37 cellular contexts compared by ENCODE assay signal in genomic region chr18:47550611-47551010, GRCh38.
"Had no signal": no experiment of that assay in that cellular context is flagged by ENCODE, and none has a peak within 500 bp of the region (broad histone marks: within the 10 kb centered on the region; RNA-seq: fewer than 3 reads in every experiment).

No MANE protein-coding gene starts in this region.

- H3K36me3 Mint-ChIP-seq: activated CD4-positive, alpha-beta memory T cell treated with anti-CD3 and anti-CD28 coated beads for 36 hours; activated naive CD4-positive, alpha-beta T cell treated with anti-CD3 and anti-CD28 coated beads, Interleukin-2, amount 50 U/mL, for 72 hours; activated naive CD8-positive, alpha-beta T cell treated with anti-CD3 and anti-CD28 coated beads for 36 hours; brain; T-cell had no signal

- H3K4me3 Mint-ChIP-seq: activated B cell treated with CpG ODN at 0.5 μM for 24 hours; activated CD4-positive, alpha-beta memory T cell treated with anti-CD3 and anti-CD28 coated beads for 36 hours; activated CD4-positive, alpha-beta T cell treated with anti-CD3 and anti-CD28 coated beads, Interleukin-2, amount 10 ng/mL, durations not matched to agents 24 days and 14 days; activated CD8-positive, alpha-beta T cell treated with anti-CD3 and anti-CD28 coated beads for 36 hours; activated naive CD4-positive, alpha-beta T cell treated with anti-CD3 and anti-CD28 coated beads for 36 hours; activated naive CD8-positive, alpha-beta T cell treated with anti-CD3 and anti-CD28 coated beads for 36 hours; activated T-cell treated with anti-CD3 and anti-CD28 coated beads, Interleukin-2, amount 50 U/mL, for 4 hours; activated T-cell treated with anti-CD3 and anti-CD28 coated beads, Interleukin-2, amount 50 U/mL, for 72 hours; activated T-helper 1 cell treated with anti-CD3 and anti-CD28 coated beads, Interleukin-12 subunit alpha, Interleukin-12 subunit beta, Interleukin-2, Interleukin-4 antibody, amounts not matched to agents 30 ng/mL and 10 ng/mL and 1 ng/mL, durations not matched to agents 14 hours and 24 hours and 36 hours; activated T-helper 17 cell treated with anti-CD3 and anti-CD28 coated beads, Interleukin-2, amount 50 U/mL, for 72 hours; brain; central memory CD8-positive, alpha-beta T cell; T-cell; T-helper 17 cell; T-helper 2 cell treated with Interferon-gamma antibody and Interleukin-4, amounts not matched to agents 5 μg/mL and 100 μg/mL, for 36 hours had no signal

- H3K9me3 ChIP-seq: adrenal gland had no signal

- H3K9me3 Mint-ChIP-seq: activated B cell treated with CpG ODN at 0.5 μM for 24 hours; activated CD4-positive, alpha-beta memory T cell treated with anti-CD3 and anti-CD28 coated beads for 36 hours; activated CD4-positive, alpha-beta T cell treated with anti-CD3 and anti-CD28 coated beads, Interleukin-2, amount 10 ng/mL, durations not matched to agents 24 days and 14 days; activated CD8-positive, alpha-beta T cell treated with anti-CD3 and anti-CD28 coated beads for 36 hours; activated naive CD4-positive, alpha-beta T cell treated with anti-CD3 and anti-CD28 coated beads for 36 hours; activated naive CD4-positive, alpha-beta T cell treated with anti-CD3 and anti-CD28 coated beads, Interleukin-2, amount 50 U/mL, for 72 hours; activated naive CD8-positive, alpha-beta T cell treated with anti-CD3 and anti-CD28 coated beads for 36 hours; activated T-cell treated with anti-CD3 and anti-CD28 coated beads, Interleukin-2, amount 50 U/mL, for 4 hours; activated T-cell treated with anti-CD3 and anti-CD28 coated beads, Interleukin-2, amount 50 U/mL, for 72 hours; activated T-helper 1 cell treated with anti-CD3 and anti-CD28 coated beads, Interleukin-12 subunit alpha, Interleukin-12 subunit beta, Interleukin-2, Interleukin-4 antibody, amounts not matched to agents 30 ng/mL and 10 ng/mL and 1 ng/mL, durations not matched to agents 14 hours and 24 hours and 36 hours; activated T-helper 17 cell treated with anti-CD3 and anti-CD28 coated beads, Interleukin-2, amount 50 U/mL, for 72 hours; brain; central memory CD8-positive, alpha-beta T cell; T-cell; T-helper 2 cell treated with Interferon-gamma antibody and Interleukin-4, amounts not matched to agents 5 μg/mL and 100 μg/mL, for 36 hours had no signal

- H3K36me3 ChIP-seq: adrenal gland, cardiac muscle cell had no signal

- H3K27ac ChIP-seq: adrenal gland, cardiac muscle cell, VCaP had no signal

- H3K27me3 Mint-ChIP-seq: activated CD4-positive, alpha-beta T cell treated with anti-CD3 and anti-CD28 coated beads, Interleukin-2, amount 10 ng/mL, durations not matched to agents 24 days and 14 days had no signal

- ATAC-seq: activated CD8-positive, alpha-beta T cell treated with anti-CD3 and anti-CD28 coated beads for 36 hours; activated naive CD4-positive, alpha-beta T cell treated with anti-CD3 and anti-CD28 coated beads, Interleukin-2, amount 50 U/mL, for 72 hours; activated T-cell treated with anti-CD3 and anti-CD28 coated beads, Interleukin-2, amount 50 U/mL, for 4 hours; activated T-cell treated with anti-CD3 and anti-CD28 coated beads, Interleukin-2, amount 50 U/mL, for 72 hours; activated T-helper 17 cell treated with anti-CD3 and anti-CD28 coated beads, Interleukin-2, amount 50 U/mL, for 72 hours; T-cell; T-helper 17 cell had no signal

- DNase-seq: activated B cell treated with CpG ODN at 0.5 μM for 24 hours; activated CD4-positive, alpha-beta memory T cell treated with anti-CD3 and anti-CD28 coated beads for 36 hours; activated CD4-positive, alpha-beta T cell treated with anti-CD3 and anti-CD28 coated beads for 4 hours; activated CD4-positive, alpha-beta T cell treated with anti-CD3 and anti-CD28 coated beads, Interleukin-2, amount 10 ng/mL, durations not matched to agents 24 days and 14 days; activated CD4-positive, alpha-beta T cell treated with anti-CD3 and anti-CD28 coated beads, Interleukin-2, amount 50 U/mL, for 1 hour; activated CD4-positive, alpha-beta T cell treated with anti-CD3 and anti-CD28 coated beads, Interleukin-2, amount 50 U/mL, for 4 hours; activated CD4-positive, CD25-positive, alpha-beta regulatory T cell treated with anti-CD3 and anti-CD28 coated beads, Interleukin-2, amount 50 U/mL, for 72 hours; activated CD8-positive, alpha-beta memory T cell treated with anti-CD3 and anti-CD28 coated beads, Interleukin-2, amount 50 U/mL, for 4 hours; activated CD8-positive, alpha-beta T cell treated with anti-CD3 and anti-CD28 coated beads for 36 hours; activated effector memory CD4-positive, alpha-beta T cell treated with anti-CD3 and anti-CD28 coated beads, Interleukin-2, amount 50 U/mL, for 16 hours; activated gamma-delta T cell treated with Interleukin-2 at 50 U/mL for 16 hours; activated naive CD4-positive, alpha-beta T cell; activated naive CD4-positive, alpha-beta T cell treated with anti-CD3 and anti-CD28 coated beads for 36 hours; activated naive CD4-positive, alpha-beta T cell treated with anti-CD3 and anti-CD28 coated beads, Interleukin-2, amount 50 U/mL, for 16 hours; activated naive CD8-positive, alpha-beta T cell treated with anti-CD3 and anti-CD28 coated beads for 36 hours; activated T-cell treated with anti-CD3 and anti-CD28 coated beads for 4 hours; activated T-cell treated with anti-CD3 and anti-CD28 coated beads, Interleukin-2, amount 50 U/mL, for 1 hour; activated T-cell treated with anti-CD3 and anti-CD28 coated beads, Interleukin-2, amount 50 U/mL, for 4 hours; activated T-cell treated with anti-CD3 and anti-CD28 coated beads, Interleukin-2, amount 50 U/mL, for 72 hours; adrenal gland; amniotic stem cell; aorta; caudate nucleus; cerebellar nuclear complex; T-cell; T-helper 17 cell; T-helper 9 cell had no signal

- H3K27me3 ChIP-seq: adrenal gland had no signal

- H3K4me1 ChIP-seq: adrenal gland had no signal

- FAIRE-seq: astrocyte, TTC549 had no signal

- H3K4me3 ChIP-seq: adrenal gland, cardiac muscle cell had no signal

- H3K27ac Mint-ChIP-seq: activated B cell treated with CpG ODN at 0.5 μM for 24 hours; activated CD4-positive, alpha-beta memory T cell treated with anti-CD3 and anti-CD28 coated beads for 36 hours; activated CD4-positive, alpha-beta T cell treated with anti-CD3 and anti-CD28 coated beads, Interleukin-2, amount 10 ng/mL, durations not matched to agents 24 days and 14 days; activated CD8-positive, alpha-beta T cell treated with anti-CD3 and anti-CD28 coated beads for 36 hours; activated naive CD4-positive, alpha-beta T cell treated with anti-CD3 and anti-CD28 coated beads for 36 hours; activated naive CD8-positive, alpha-beta T cell treated with anti-CD3 and anti-CD28 coated beads for 36 hours; activated T-cell treated with anti-CD3 and anti-CD28 coated beads, Interleukin-2, amount 50 U/mL, for 72 hours; activated T-helper 1 cell treated with anti-CD3 and anti-CD28 coated beads, Interleukin-12 subunit alpha, Interleukin-12 subunit beta, Interleukin-2, Interleukin-4 antibody, amounts not matched to agents 30 ng/mL and 10 ng/mL and 1 ng/mL, durations not matched to agents 14 hours and 24 hours and 36 hours; activated T-helper 17 cell treated with anti-CD3 and anti-CD28 coated beads, Interleukin-2, amount 50 U/mL, for 72 hours; T-cell; T-helper 17 cell; T-helper 2 cell treated with Interferon-gamma antibody and Interleukin-4, amounts not matched to agents 5 μg/mL and 100 μg/mL, for 36 hours had no signal

- H3K4me1 Mint-ChIP-seq: activated B cell treated with CpG ODN at 0.5 μM for 24 hours; activated CD4-positive, alpha-beta T cell treated with anti-CD3 and anti-CD28 coated beads, Interleukin-2, amount 10 ng/mL, durations not matched to agents 24 days and 14 days; activated naive CD8-positive, alpha-beta T cell treated with anti-CD3 and anti-CD28 coated beads for 36 hours; activated T-helper 17 cell treated with anti-CD3 and anti-CD28 coated beads, Interleukin-2, amount 50 U/mL, for 72 hours; central memory CD8-positive, alpha-beta T cell; T-cell; T-helper 17 cell had no signal
